1 cellular context compared by ENCODE assay signal in the genomic region with DNA sequence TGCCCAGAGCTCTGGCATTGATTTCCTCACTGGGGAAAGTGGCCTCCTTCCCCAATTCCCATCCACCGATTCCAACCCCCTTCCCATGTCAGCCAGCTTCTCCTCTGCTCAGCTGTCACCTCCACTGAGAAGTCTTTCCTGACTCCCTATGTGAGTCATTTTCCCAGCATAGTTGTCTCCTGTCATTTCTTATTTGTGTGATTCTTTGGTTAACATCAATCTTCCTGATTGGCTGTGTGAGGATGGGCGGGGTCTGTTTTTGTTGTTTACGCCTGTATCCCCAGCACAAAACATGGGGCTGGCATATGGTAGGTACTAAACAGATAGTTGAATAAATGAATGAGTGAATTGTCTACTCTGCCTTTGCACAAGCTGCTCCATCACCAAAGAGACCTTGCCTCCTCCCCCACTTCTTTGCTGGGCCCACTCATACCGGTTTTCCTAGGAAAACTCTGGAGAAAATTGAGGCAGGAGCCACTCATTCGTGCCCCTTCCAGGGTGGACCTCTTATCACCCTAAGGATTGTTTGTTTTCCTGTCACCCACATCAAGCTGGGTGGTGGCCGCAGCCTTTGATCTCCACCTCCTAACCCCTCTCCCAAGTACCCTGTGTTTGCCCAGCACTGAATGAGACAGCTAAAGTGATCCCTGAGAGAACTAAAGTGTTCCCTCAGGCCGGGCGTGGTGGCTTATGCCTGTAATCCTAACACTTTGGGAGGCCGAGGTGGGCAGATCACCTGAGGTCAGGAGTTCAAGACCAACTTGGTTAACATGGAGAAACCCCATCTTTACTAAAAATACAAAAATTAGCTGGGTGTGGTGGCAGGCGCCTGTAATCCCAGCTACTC.
TF ChIP-seq lines count a peak whose summit lies in the region.

No MANE protein-coding gene starts in this region.

TF ChIP-seq in HepG2, 621 proteins besides CTCF, POLR2A, EP300 and RAD21 (continued from another document and continues in another):
- TF ChIP-seq PPARG (CRISPR knock-in tag; conservative IDR thresholded peaks at IDR 0.05) (peak; percentile 79), RBAK (CRISPR knock-in tag; IDR thresholded peaks at IDR 0.05) (no peak), ZNF10 (CRISPR knock-in tag; IDR thresholded peaks at IDR 0.05; ENCODE audit: borderline replicate concordance, low read depth) (no peak), ZBTB7A (CRISPR knock-in tag; IDR thresholded peaks at IDR 0.05) (peak; percentile 90), FOXK1 (CRISPR knock-in tag; IDR thresholded peaks at IDR 0.05; ENCODE audit: borderline replicate concordance, low read depth) (peak; percentile 80; the same call in 1 of the 2 replicates), ZNF20 (CRISPR knock-in tag; IDR thresholded peaks at IDR 0.05) (no peak), KDM1A (CRISPR knock-in tag; IDR thresholded peaks at IDR 0.05) (peak; percentile 87; the same call in 1 of the 2 replicates), ZNF253 (CRISPR knock-in tag; IDR thresholded peaks at IDR 0.05; ENCODE audit: borderline replicate concordance) (no peak), MAX (IDR thresholded peaks at IDR 0.05) (peak; percentile 37), KAT7 (CRISPR knock-in tag; IDR thresholded peaks at IDR 0.05; ENCODE audit: borderline replicate concordance) (no peak), PCBP1 (IDR thresholded peaks at IDR 0.05; ENCODE audit: borderline replicate concordance, low read depth, low read length) (no peak), ATF7 (IDR thresholded peaks at IDR 0.05) (no peak), ATF7 (CRISPR knock-in tag; IDR thresholded peaks at IDR 0.05) (no peak), SIX1 (CRISPR knock-in tag; IDR thresholded peaks at IDR 0.05; ENCODE audit: borderline replicate concordance) (peak; percentile 48; the same call in 1 of the 2 replicates), WIZ (CRISPR knock-in tag; IDR thresholded peaks at IDR 0.05) (no peak), PCBP2 (optimal IDR thresholded peaks at IDR 0.05; ENCODE audit: low read depth, low read length, poor library complexity, severe bottlenecking) (no peak), ZNF30 (CRISPR knock-in tag; IDR thresholded peaks at IDR 0.05) (no peak), YEATS2 (CRISPR knock-in tag; IDR thresholded peaks at IDR 0.05; ENCODE audit: borderline replicate concordance) (peak; percentile 15; the same call in 1 of the 2 replicates), NR1H2 (CRISPR knock-in tag; IDR thresholded peaks at IDR 0.05; ENCODE audit: borderline replicate concordance, low read depth) (no peak), BCLAF1 (IDR thresholded peaks at IDR 0.05) (no peak), DMAP1 (CRISPR knock-in tag; IDR thresholded peaks at IDR 0.05) (no peak; the same call in 1 of the 2 replicates), ZSCAN21 (CRISPR knock-in tag; IDR thresholded peaks at IDR 0.05; ENCODE audit: borderline replicate concordance) (no peak), ZNF589 (CRISPR knock-in tag; conservative IDR thresholded peaks at IDR 0.05) (0 out of 2 replicates have a peak, but pooled peaks have one; percentile 30), ZNF124 (CRISPR knock-in tag; IDR thresholded peaks at IDR 0.05) (no peak), ETS1 (CRISPR knock-in tag; IDR thresholded peaks at IDR 0.05) (no peak), ZNF513 (CRISPR knock-in tag; conservative IDR thresholded peaks at IDR 0.05) (peak; percentile 74; the same call in 1 of the 2 replicates), MAFF (IDR thresholded peaks at IDR 0.05; ENCODE audit: low read depth, low read length) (no peak), PRMT3 (CRISPR knock-in tag; IDR thresholded peaks at IDR 0.05; ENCODE audit: borderline replicate concordance, low read depth) (no peak), ZNF780A (CRISPR knock-in tag; IDR thresholded peaks at IDR 0.05) (no peak), ZBTB4 (CRISPR knock-in tag; IDR thresholded peaks at IDR 0.05; ENCODE audit: borderline replicate concordance) (no peak), ZNF614 (CRISPR knock-in tag; IDR thresholded peaks at IDR 0.05; ENCODE audit: borderline replicate concordance) (no peak), U2AF2 (IDR thresholded peaks at IDR 0.05; ENCODE audit: low read depth, low read length) (no peak), ZNF792 (CRISPR knock-in tag; IDR thresholded peaks at IDR 0.05) (0 out of 2 replicates have a peak, but pooled peaks have one; percentile 29), IKZF1 (IDR thresholded peaks at IDR 0.05) (no peak), TOE1 (CRISPR knock-in tag; IDR thresholded peaks at IDR 0.05) (no peak), PHF21A (CRISPR knock-in tag; IDR thresholded peaks at IDR 0.05) (peak; percentile 69), ZSCAN12 (CRISPR knock-in tag; IDR thresholded peaks at IDR 0.05) (no peak), HHEX (CRISPR knock-in tag; IDR thresholded peaks at IDR 0.05) (peak; percentile 94), ZNF572 (CRISPR knock-in tag; IDR thresholded peaks at IDR 0.05) (no peak)
- TF ChIP-seq, protein P1, sequence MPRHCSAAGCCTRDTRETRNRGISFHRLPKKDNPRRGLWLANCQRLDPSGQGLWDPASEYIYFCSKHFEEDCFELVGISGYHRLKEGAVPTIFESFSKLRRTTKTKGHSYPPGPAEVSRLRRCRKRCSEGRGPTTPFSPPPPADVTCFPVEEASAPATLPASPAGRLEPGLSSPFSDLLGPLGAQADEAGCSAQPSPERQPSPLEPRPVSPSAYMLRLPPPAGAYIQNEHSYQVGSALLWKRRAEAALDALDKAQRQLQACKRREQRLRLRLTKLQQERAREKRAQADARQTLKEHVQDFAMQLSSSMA (CRISPR knock-in tag; IDR thresholded peaks at IDR 0.05), result no peak
- TF ChIP-seq, protein P2, sequence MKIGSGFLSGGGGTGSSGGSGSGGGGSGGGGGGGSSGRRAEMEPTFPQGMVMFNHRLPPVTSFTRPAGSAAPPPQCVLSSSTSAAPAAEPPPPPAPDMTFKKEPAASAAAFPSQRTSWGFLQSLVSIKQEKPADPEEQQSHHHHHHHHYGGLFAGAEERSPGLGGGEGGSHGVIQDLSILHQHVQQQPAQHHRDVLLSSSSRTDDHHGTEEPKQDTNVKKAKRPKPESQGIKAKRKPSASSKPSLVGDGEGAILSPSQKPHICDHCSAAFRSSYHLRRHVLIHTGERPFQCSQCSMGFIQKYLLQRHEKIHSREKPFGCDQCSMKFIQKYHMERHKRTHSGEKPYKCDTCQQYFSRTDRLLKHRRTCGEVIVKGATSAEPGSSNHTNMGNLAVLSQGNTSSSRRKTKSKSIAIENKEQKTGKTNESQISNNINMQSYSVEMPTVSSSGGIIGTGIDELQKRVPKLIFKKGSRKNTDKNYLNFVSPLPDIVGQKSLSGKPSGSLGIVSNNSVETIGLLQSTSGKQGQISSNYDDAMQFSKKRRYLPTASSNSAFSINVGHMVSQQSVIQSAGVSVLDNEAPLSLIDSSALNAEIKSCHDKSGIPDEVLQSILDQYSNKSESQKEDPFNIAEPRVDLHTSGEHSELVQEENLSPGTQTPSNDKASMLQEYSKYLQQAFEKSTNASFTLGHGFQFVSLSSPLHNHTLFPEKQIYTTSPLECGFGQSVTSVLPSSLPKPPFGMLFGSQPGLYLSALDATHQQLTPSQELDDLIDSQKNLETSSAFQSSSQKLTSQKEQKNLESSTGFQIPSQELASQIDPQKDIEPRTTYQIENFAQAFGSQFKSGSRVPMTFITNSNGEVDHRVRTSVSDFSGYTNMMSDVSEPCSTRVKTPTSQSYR (CRISPR knock-in tag; IDR thresholded peaks at IDR 0.05; ENCODE audit: borderline replicate concordance), result peak; percentile 79; the same call in 1 of the 2 replicates
- TF ChIP-seq, protein P3, sequence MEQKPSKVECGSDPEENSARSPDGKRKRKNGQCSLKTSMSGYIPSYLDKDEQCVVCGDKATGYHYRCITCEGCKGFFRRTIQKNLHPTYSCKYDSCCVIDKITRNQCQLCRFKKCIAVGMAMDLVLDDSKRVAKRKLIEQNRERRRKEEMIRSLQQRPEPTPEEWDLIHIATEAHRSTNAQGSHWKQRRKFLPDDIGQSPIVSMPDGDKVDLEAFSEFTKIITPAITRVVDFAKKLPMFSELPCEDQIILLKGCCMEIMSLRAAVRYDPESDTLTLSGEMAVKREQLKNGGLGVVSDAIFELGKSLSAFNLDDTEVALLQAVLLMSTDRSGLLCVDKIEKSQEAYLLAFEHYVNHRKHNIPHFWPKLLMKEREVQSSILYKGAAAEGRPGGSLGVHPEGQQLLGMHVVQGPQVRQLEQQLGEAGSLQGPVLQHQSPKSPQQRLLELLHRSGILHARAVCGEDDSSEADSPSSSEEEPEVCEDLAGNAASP (CRISPR knock-in tag; IDR thresholded peaks at IDR 0.05; ENCODE audit: borderline replicate concordance), result peak; percentile 87; the same call in 1 of the 2 replicates
- TF ChIP-seq, protein P4, sequence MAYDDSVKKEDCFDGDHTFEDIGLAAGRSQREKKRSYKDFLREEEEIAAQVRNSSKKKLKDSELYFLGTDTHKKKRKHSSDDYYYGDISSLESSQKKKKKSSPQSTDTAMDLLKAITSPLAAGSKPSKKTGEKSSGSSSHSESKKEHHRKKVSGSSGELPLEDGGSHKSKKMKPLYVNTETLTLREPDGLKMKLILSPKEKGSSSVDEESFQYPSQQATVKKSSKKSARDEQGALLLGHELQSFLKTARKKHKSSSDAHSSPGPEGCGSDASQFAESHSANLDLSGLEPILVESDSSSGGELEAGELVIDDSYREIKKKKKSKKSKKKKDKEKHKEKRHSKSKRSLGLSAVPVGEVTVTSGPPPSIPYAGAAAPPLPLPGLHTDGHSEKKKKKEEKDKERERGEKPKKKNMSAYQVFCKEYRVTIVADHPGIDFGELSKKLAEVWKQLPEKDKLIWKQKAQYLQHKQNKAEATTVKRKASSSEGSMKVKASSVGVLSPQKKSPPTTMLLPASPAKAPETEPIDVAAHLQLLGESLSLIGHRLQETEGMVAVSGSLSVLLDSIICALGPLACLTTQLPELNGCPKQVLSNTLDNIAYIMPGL (CRISPR knock-in tag; IDR thresholded peaks at IDR 0.05; ENCODE audit: borderline replicate concordance in 1 of 2, low read depth in 1 of 2), result no peak; a peak in 2 of 4 replicates
